In genomic region chr12:110654238-110654637, GRCh38 we compare ENCODE assay signal across 1 cellular context.
TF ChIP-seq lines count a peak whose summit lies in the region.
"Not testable (repeated sequence)": the region's sequence is repeated elsewhere in the genome, so short reads cannot be mapped to it uniquely, and the experiment has no call there.

No MANE protein-coding gene starts in this region.

TF ChIP-seq in K562, 482 proteins besides CTCF, POLR2A, EP300 and RAD21:
- TF ChIP-seq ZNF384 (IDR thresholded peaks at IDR 0.05; ENCODE audit: low read depth, low read length) (peak; percentile 43; the same call in 1 of the 2 replicates), ZNF740 (CRISPR knock-in tag; IDR thresholded peaks at IDR 0.05) (peak; percentile 47; the same call in 1 of the 2 replicates), SRF (CRISPR knock-in tag; IDR thresholded peaks at IDR 0.05) (peak in 1 of 2 experiments; percentile 47; a peak in 1 of 4 replicates)
- not testable (repeated sequence) for TF ChIP-seq ZNF740 (tag; IDR thresholded peaks at IDR 0.05)
